ENCODE assay signal across 9 cellular contexts in genomic region chrX:140765043-140765784, GRCh38. TPM values are rescaled to one million over a fixed set of nuclear protein-coding genes. Genes with fewer than 3 reads are reported as not detected.
DNase-seq lines count a peak whose midpoint lies in the region; ATAC-seq, FAIRE-seq and TF ChIP-seq lines count a peak whose summit lies in the region.
"Had no signal": no experiment of that assay in that cellular context is flagged by ENCODE, and none has a peak within 500 bp of the region (broad histone marks: within the 10 kb centered on the region; RNA-seq: fewer than 3 reads in every experiment).

No MANE protein-coding gene starts in this region.

- intact Hi-C loops in endothelial cell of umbilical vein (cut with micrococcal nuclease): loop anchor here (5.0 to 10.0 kb wide), 2 partner anchors 152 to 510 kb away; no protein-coding TSS in a partner anchor

- TF ChIP-seq EP300 in neural cell (conservative IDR thresholded peaks at IDR 0.05; ENCODE audit: poor library complexity, severe bottlenecking): no peak

- H3K27ac ChIP-seq in HUES48 (ENCODE audit: low read depth, low read length) (no peak overlapping the region), endothelial cell of umbilical vein (ENCODE audit: insufficient read depth, low read depth, low read length) (peak overlapping the region; percentile 37), neural cell (ENCODE audit: low read length) (no peak overlapping the region)

- CTCF ChIA-PET in endothelial cell of umbilical vein (lab: Charles Lee): interaction anchor here (1.0 to 1.9 kb wide), 7 partner anchors 9 to 1324 kb away, joined by 3 to 18 read pairs (median 5); no protein-coding TSS in a partner anchor

- TF ChIP-seq CTCF in AG10803 (conservative IDR thresholded peaks at IDR 0.05; ENCODE audit: low read length) (no peak), endothelial cell of umbilical vein (IDR thresholded peaks at IDR 0.05; ENCODE audit: extremely low read depth in 1 of 2, insufficient read depth in 1 of 2, low read depth in 1 of 2, low read length in 2 of 2) (no peak), neural cell (IDR thresholded peaks at IDR 0.05; ENCODE audit: poor library complexity, severe bottlenecking) (no peak)

- no peaks in the 10 kb centered on the region for H3K9me2 ChIP-seq in neural cell (ENCODE audit: insufficient read depth, low read length)

- TF ChIP-seq RAD21 in neural cell (conservative IDR thresholded peaks at IDR 0.05): no peak

- peak; percentile 72 for FAIRE-seq in endothelial cell of umbilical vein (lab: Jason Lieb, UNC)

- H3K4me3 ChIP-seq in AG10803 (ENCODE audit: low read length): peak overlapping the region; percentile 75
- peak overlapping the region; percentile 77 for H3K4me3 ChIP-seq in HUES48 (ENCODE audit: low read depth, low read length)
- H3K4me3 ChIP-seq in endothelial cell of umbilical vein (replicated peaks in 1 of 3; ENCODE audit: insufficient read depth in 1 of 3, low read depth in 1 of 3, low read length in 3 of 3): peak overlapping the region; percentile 47 to 87 (median 49)
- peak overlapping the region; percentile 49 for H3K4me3 ChIP-seq in neural cell (ENCODE audit: low read length)
- H3K4me3 ChIP-seq: K562 had no signal

- H3K36me3 ChIP-seq in HUES48 (ENCODE audit: control insufficient read depth, insufficient read depth, low read length) (no peaks in the 10 kb centered on the region), endothelial cell of umbilical vein (ENCODE audit: control insufficient read depth in 2 of 2, extremely low read depth in 1 of 2, insufficient read depth in 2 of 2, low read length in 2 of 2) (no peaks in the 10 kb centered on the region), neural cell (ENCODE audit: insufficient read depth, low read length) (no peaks in the 10 kb centered on the region)

- POLR2A ChIA-PET in endothelial cell of umbilical vein (lab: Charles Lee): no interaction called here

- H3K27me3 ChIP-seq in HUES48 (ENCODE audit: control insufficient read depth, insufficient read depth, low read length): peaks cover 21% of the 10 kb centered on the region
- H3K27me3 ChIP-seq in endothelial cell of umbilical vein (ENCODE audit: control insufficient read depth in 2 of 2, insufficient read depth in 2 of 2, low read length in 2 of 2): no peaks in the 10 kb centered on the region
- no peaks in the 10 kb centered on the region for H3K27me3 ChIP-seq in neural cell (ENCODE audit: insufficient read depth, low read depth, low read length)

- ATAC-seq in HG02610 (IDR thresholded peaks at IDR 0.05; ENCODE audit: unreplicated experiment): no peak
- no peak for ATAC-seq in HG02884 (IDR thresholded peaks at IDR 0.05; ENCODE audit: unreplicated experiment)
- ATAC-seq in GM19463 (IDR thresholded peaks at IDR 0.05; ENCODE audit: unreplicated experiment): no peak

- H4K20me1 ChIP-seq in endothelial cell of umbilical vein (replicated peaks; ENCODE audit: control insufficient read depth, extremely low read depth, insufficient read depth, low read length): no peaks in the 10 kb centered on the region
- H4K20me1 ChIP-seq in neural cell (ENCODE audit: insufficient read depth): no peaks in the 10 kb centered on the region

- dilution Hi-C loops in endothelial cell of umbilical vein (cut with MboI; ENCODE audit: extremely low pct_ligation_motif_present, low sequenced_read_pairs): no loop called here

- peak overlapping the region; percentile 72 for H2AFZ ChIP-seq in endothelial cell of umbilical vein (ENCODE audit: low read depth, low read length)
- no peak overlapping the region for H2AFZ ChIP-seq in neural cell (ENCODE audit: low read depth, low read length)

- H3K4me1 ChIP-seq in HUES48 (ENCODE audit: control insufficient read depth, insufficient read depth, low read length) (peaks cover 6% of the 10 kb centered on the region; the same call in 1 of the 2 replicates), endothelial cell of umbilical vein (ENCODE audit: control insufficient read depth, extremely low read depth, insufficient read depth, low read length) (peaks cover 3% of the 10 kb centered on the region)

- H3K9ac ChIP-seq in HUES48 (ENCODE audit: low read depth, low read length) (peak overlapping the region; percentile 75), endothelial cell of umbilical vein (replicated peaks; ENCODE audit: extremely low read depth, insufficient read depth, low read length) (peak overlapping the region; percentile 79), neural cell (ENCODE audit: low read length) (no peak overlapping the region)

- peak overlapping the region; percentile 75 for H3K4me2 ChIP-seq in endothelial cell of umbilical vein (ENCODE audit: insufficient read depth, low read length)
- H3K4me2 ChIP-seq in neural cell (ENCODE audit: low read length): no peak overlapping the region

- BruUV-seq in endothelial cell of umbilical vein (replicated peaks; lab: Mats Ljungman, UMichigan): no TSS peak

- H3K79me2 ChIP-seq in endothelial cell of umbilical vein (ENCODE audit: control insufficient read depth, insufficient read depth, low read length): no peaks in the 10 kb centered on the region
- no peaks in the 10 kb centered on the region for H3K79me2 ChIP-seq in neural cell (replicated peaks; ENCODE audit: insufficient read depth, low read length)

- TF ChIP-seq POLR2A in endothelial cell of umbilical vein (IDR thresholded peaks at IDR 0.05; ENCODE audit: low read depth, low read length): no peak

- no peaks in the 10 kb centered on the region for H3K9me3 ChIP-seq in HUES48 (ENCODE audit: control insufficient read depth, insufficient read depth, low read length)
- no peaks in the 10 kb centered on the region for H3K9me3 ChIP-seq in endothelial cell of umbilical vein (replicated peaks; ENCODE audit: control insufficient read depth, insufficient read depth, low read length)
- no peaks in the 10 kb centered on the region for H3K9me3 ChIP-seq in neural cell (ENCODE audit: low read length)

- no peaks in the 10 kb centered on the region for H3F3A ChIP-seq in neural cell (ENCODE audit: insufficient read depth, low read length, poor library complexity, severe bottlenecking)

- H3K9me1 ChIP-seq in endothelial cell of umbilical vein (replicated peaks; ENCODE audit: control insufficient read depth, extremely low read depth, insufficient read depth, low read length): no peaks in the 10 kb centered on the region

- DNase-seq in AG10803 (ENCODE audit: low read depth) (peak; percentile 52), endothelial cell of umbilical vein (ENCODE audit: low read depth, low spot score) (peak; percentile 32), DMS114 treated with DMSO at 0.1 percent for 48 hours (lab: John Stamatoyannopoulos, UW; ENCODE audit: unreplicated experiment) (no peak)

TF ChIP-seq in endothelial cell of umbilical vein, 7 proteins besides CTCF, POLR2A, EP300 and RAD21:
- TF ChIP-seq FOS (IDR thresholded peaks at IDR 0.05; ENCODE audit: borderline replicate concordance, insufficient read depth, low read length) (no peak), EZH2 (IDR thresholded peaks at IDR 0.05; ENCODE audit: borderline replicate concordance, low read depth, low read length, severe bottlenecking) (no peak), JUN (IDR thresholded peaks at IDR 0.05; ENCODE audit: borderline replicate concordance, insufficient read depth, insufficient read length, low read depth) (no peak), MAX (IDR thresholded peaks at IDR 0.05; ENCODE audit: insufficient read depth, insufficient read length) (no peak), POLR2AphosphoS5 (IDR thresholded peaks at IDR 0.05; ENCODE audit: insufficient read depth, low read depth, low read length) (no peak), MYC (IDR thresholded peaks at IDR 0.05; ENCODE audit: low read depth, low read length) (no peak), GATA2 (IDR thresholded peaks at IDR 0.05; ENCODE audit: insufficient read depth, insufficient read length, low read depth, low read length) (no peak)

TF ChIP-seq in neural cell, 6 proteins besides CTCF, POLR2A, EP300 and RAD21 (continues in another document):
- TF ChIP-seq EZH2 (IDR thresholded peaks at IDR 0.05; ENCODE audit: borderline replicate concordance, insufficient read depth, low read length, poor library complexity, severe bottlenecking) (no peak), REST (IDR thresholded peaks at IDR 0.05; ENCODE audit: borderline replicate concordance) (no peak), MXI1 (conservative IDR thresholded peaks at IDR 0.05; ENCODE audit: poor library complexity, severe bottlenecking) (no peak), SMC3 (conservative IDR thresholded peaks at IDR 0.05; ENCODE audit: poor library complexity) (no peak)

RNA-seq across cellular contexts. Expression of gene LINC00632, which starts 55.7 kb away (rescaled TPM):
- 12.7 and 16.3 TPM in 2 replicates for total RNA-seq in endothelial cell of umbilical vein
- 4.8 and 5.8 TPM in 2 replicates for polyA plus RNA-seq in endothelial cell of umbilical vein
- 7.8 and 9.1 TPM in 2 replicates for polyA plus RNA-seq in endothelial cell of umbilical vein (2011; cell fraction: cytosol; rRNA removed)
- 5.5 and 6.6 TPM in 2 replicates for polyA plus RNA-seq in endothelial cell of umbilical vein (2011; cell fraction: nucleus; rRNA removed)
- 2.7 and 3.7 TPM in 2 replicates for polyA plus RNA-seq in endothelial cell of umbilical vein (2012)
- 7.6 and 8.3 TPM in 2 replicates for polyA minus RNA-seq in endothelial cell of umbilical vein
- not detected for polyA minus RNA-seq in endothelial cell of umbilical vein (2011; cell fraction: cytosol; rRNA and poly(A)+ RNA removed)
- 9.5 and 13.7 TPM in 2 replicates for polyA minus RNA-seq in endothelial cell of umbilical vein (2011; cell fraction: nucleus; rRNA and poly(A)+ RNA removed)
- 5.9 and 13.8 TPM in 2 replicates for polyA plus RNA-seq in neural cell
- polyA minus RNA-seq in neural cell: 85.7 and 105 TPM in 2 replicates
